Comparison of ENCODE assay signal across 9 cellular contexts in the genomic region with DNA sequence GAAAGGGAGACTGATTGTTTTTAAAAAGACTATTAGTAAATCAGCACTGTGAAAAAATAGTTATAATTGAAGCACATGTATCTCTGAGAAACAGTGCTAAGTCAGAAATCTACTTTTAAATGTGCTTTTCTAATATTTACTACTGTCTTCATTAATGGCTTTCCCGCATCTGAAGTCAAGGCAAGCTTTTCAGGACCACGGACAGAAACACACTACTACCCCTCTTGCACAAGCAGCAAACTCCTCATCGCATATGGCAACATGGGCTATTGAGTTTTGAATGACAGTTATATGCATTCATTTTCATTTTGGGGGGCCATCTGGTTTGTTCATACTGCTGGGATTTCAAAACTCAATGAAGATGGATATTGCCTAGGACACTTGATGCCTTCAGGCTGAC.
A peak's percentile ranks its signal among the peaks of the same experiment; 100 is the strongest.
DNase-seq lines count a peak whose midpoint lies in the region; TF ChIP-seq lines count a peak whose summit lies in the region.
"Had no signal": no experiment of that assay in that cellular context is flagged by ENCODE, and none has a peak within 500 bp of the region (broad histone marks: within the 10 kb centered on the region; RNA-seq: fewer than 3 reads in every experiment).

No MANE protein-coding gene starts in this region.

- 43% methylated on average over 3 of the region's 3 CpGs for WGBS in smooth muscle cell (ENCODE audit: low lambda C conversion rate)

- H2AFZ ChIP-seq in smooth muscle cell (ENCODE audit: low read depth), result no peak overlapping the region

- no peak for TF ChIP-seq CTCF in GM10266 (IDR thresholded peaks at IDR 0.05; ENCODE audit: control insufficient read depth, insufficient read depth, low read depth, missing control alignments)
- TF ChIP-seq CTCF in smooth muscle cell (IDR thresholded peaks at IDR 0.05; ENCODE audit: borderline replicate concordance, insufficient read depth, poor library complexity, severe bottlenecking), result no peak

- H3K79me2 ChIP-seq in smooth muscle cell (ENCODE audit: low read depth), result no peaks in the 10 kb centered on the region

- H3K4me3 ChIP-seq in smooth muscle cell, result no peak overlapping the region
- H3K4me3 ChIP-seq: pancreas had no signal

- H3K9me3 ChIP-seq in smooth muscle cell (replicated peaks; ENCODE audit: low read depth), result no peaks in the 10 kb centered on the region
- H3K9me3 ChIP-seq: pancreas had no signal

- no peaks in the 10 kb centered on the region for H4K20me1 ChIP-seq in smooth muscle cell (ENCODE audit: low read depth)

- no peaks in the 10 kb centered on the region for H3K36me3 ChIP-seq in smooth muscle cell (ENCODE audit: low read depth)
- H3K36me3 ChIP-seq: pancreas had no signal

- H3K9ac ChIP-seq in smooth muscle cell (ENCODE audit: low read depth), result no peak overlapping the region

- no peak overlapping the region for H3K4me2 ChIP-seq in smooth muscle cell

- peak; percentile 55 for DNase-seq in EH (ENCODE audit: low read depth)
- peak; percentile 62 for DNase-seq in LHCN-M2 (ENCODE audit: low read depth)
- peak; percentile 56 for DNase-seq in amniotic epithelial cell (ENCODE audit: low read depth)
- peak; percentile 47 for DNase-seq in kidney glomerular epithelial cell (lab: John Stamatoyannopoulos, UW)
- no peak for DNase-seq in activated T-cell treated with anti-CD3 and anti-CD28 coated beads, Interleukin-2, amount 50 U/mL, for 48 hours
- no peak for DNase-seq in GM10266 (ENCODE audit: extremely low spot score)
- DNase-seq in smooth muscle cell (lab: John Stamatoyannopoulos, UW; ENCODE audit: unreplicated experiment), result no peak
- DNase-seq in activated CD4-positive, alpha-beta T cell treated with anti-CD3 and anti-CD28 coated beads for 1 hour, result no peak

- H3F3A ChIP-seq in smooth muscle cell (ENCODE audit: low read depth), result no peaks in the 10 kb centered on the region

- H3K27ac ChIP-seq in smooth muscle cell (ENCODE audit: low read depth), result no peak overlapping the region
- H3K27ac ChIP-seq: pancreas had no signal

- no peaks in the 10 kb centered on the region for H3K27me3 ChIP-seq in smooth muscle cell (ENCODE audit: low read depth)
- H3K27me3 ChIP-seq: pancreas had no signal

- peaks cover 4% of the 10 kb centered on the region for H3K4me1 ChIP-seq in smooth muscle cell (ENCODE audit: low read depth)
- H3K4me1 ChIP-seq: pancreas had no signal

Comparison
In these comparisons a context has a peak if more than half of its experiments do, and no peak if none do; other contexts are left out.
1. DNase-seq: peak in EH (single experiment), LHCN-M2 (single experiment), amniotic epithelial cell (single experiment) and kidney glomerular epithelial cell (single experiment); none in activated T-cell treated with anti-CD3 and anti-CD28 coated beads, Interleukin-2, amount 50 U/mL, for 48 hours (0 of 2), GM10266 (single experiment), smooth muscle cell (single experiment) and activated CD4-positive, alpha-beta T cell treated with anti-CD3 and anti-CD28 coated beads for 1 hour (single experiment).